14 cellular contexts compared by ENCODE assay signal in the genomic region with DNA sequence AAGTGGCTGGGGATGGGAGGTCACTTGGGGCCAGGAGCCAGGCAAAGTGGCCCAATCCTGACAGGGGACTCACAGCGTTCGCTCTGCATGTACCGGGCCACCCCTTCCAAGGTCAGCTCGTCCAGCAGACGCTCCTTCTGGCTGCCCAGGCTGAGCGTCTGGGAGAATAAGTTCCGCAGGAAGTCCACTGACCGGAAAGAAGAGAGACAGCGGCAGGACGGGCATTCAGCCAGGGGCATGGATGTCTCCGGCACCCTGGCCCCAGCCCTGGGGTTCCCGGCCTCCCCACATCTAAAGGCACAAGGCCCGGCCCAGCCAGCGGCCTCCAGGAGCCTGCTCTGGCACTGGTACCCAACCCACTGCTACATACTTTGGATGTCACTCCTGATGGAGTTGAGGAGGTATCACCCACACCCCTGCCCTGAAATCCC. TPM values are rescaled to one million over a fixed set of nuclear protein-coding genes. Genes with fewer than 3 reads are reported as not detected.
"Had no signal": no experiment of that assay in that cellular context is flagged by ENCODE, and none has a peak within 500 bp of the region (broad histone marks: within the 10 kb centered on the region; RNA-seq: fewer than 3 reads in every experiment).

No MANE protein-coding gene starts in this region.

- H3K4me3 ChIP-seq: colonic mucosa, gastroesophageal sphincter, lung, right atrium auricular region had no signal

- ATAC-seq: gastroesophageal sphincter had no signal

- H3K4me1 ChIP-seq: colonic mucosa had no signal

- DNase-seq: activated CD4-positive, alpha-beta memory T cell treated with anti-CD3 and anti-CD28 coated beads, Interleukin-2, amount 10 ng/mL, durations not matched to agents 7 days and 5 days; activated CD4-positive, alpha-beta T cell treated with anti-CD3 and anti-CD28 coated beads for 1 hour; activated naive CD4-positive, alpha-beta T cell; colonic mucosa; effector CD4-positive, alpha-beta T cell; naive B cell; stimulated activated CD4-positive, alpha-beta T cell treated with anti-CD3 and anti-CD28 coated beads, Interleukin-2, amount 100 ng/mL, for 24 hours; stimulated activated naive CD4-positive, alpha-beta T cell; T-helper 9 cell had no signal

- H3K9me3 ChIP-seq: colonic mucosa, gastroesophageal sphincter, right atrium auricular region had no signal

- H3K36me3 ChIP-seq: colonic mucosa had no signal

- H3K27ac ChIP-seq: colonic mucosa had no signal

- H3K27me3 ChIP-seq: colonic mucosa, gastroesophageal sphincter, right atrium auricular region had no signal

RNA-seq across cellular contexts. Expression of gene CCER2, which starts 18.6 kb away (rescaled TPM):
- total RNA-seq: colonic mucosa, fibroblast of lung, right atrium auricular region, urinary bladder had no signal
